9 cellular contexts compared by ENCODE assay signal in genomic region chr6:44312901-44313788, GRCh38. TPM values are rescaled to one million over a fixed set of nuclear protein-coding genes. Genes with fewer than 3 reads are reported as not detected.
A peak's percentile ranks its signal among the peaks of the same experiment; 100 is the strongest.
DNase-seq lines count a peak whose midpoint lies in the region; ATAC-seq, FAIRE-seq and TF ChIP-seq lines count a peak whose summit lies in the region.
"Had no signal": no experiment of that assay in that cellular context is flagged by ENCODE, and none has a peak within 500 bp of the region (broad histone marks: within the 10 kb centered on the region; RNA-seq: fewer than 3 reads in every experiment).

TSS of gene AARS2 (minus strand) at chr6:44313347. CDS start at chr6:44313323, 24 bp downstream.

- H3K9me3 ChIP-seq in kidney (ENCODE audit: control insufficient read depth in 1 of 2, low read length in 2 of 2) = no peaks in the 10 kb centered on the region

- H3K9ac ChIP-seq in kidney (ENCODE audit: low read length in 2 of 2) = peak within 1 kb of the TSS; percentile 86 to 88

- ATAC-seq in GM19023 (IDR thresholded peaks at IDR 0.05; ENCODE audit: unreplicated experiment) = peak; percentile 94
- ATAC-seq in HG03280 (IDR thresholded peaks at IDR 0.05; ENCODE audit: unreplicated experiment) = peak; percentile 88
- ATAC-seq in activated CD4-positive, CD25-positive, alpha-beta regulatory T cell treated with anti-CD3 and anti-CD28 coated beads, Interleukin-2, amount 50 U/mL, for 24 hours = peak; percentile 96 to 97

- peak; percentile 79 for TF ChIP-seq CTCF in kidney (IDR thresholded peaks at IDR 0.05; ENCODE audit: borderline replicate concordance, extremely low read depth, insufficient read depth)

- peak within 1 kb of the TSS; percentile 72 to 91 for H3K4me3 ChIP-seq in kidney (ENCODE audit: low read length in 2 of 2)

- intact Hi-C loops in kidney (cut with DNase I) = no loop called here

- peaks cover 9 to 30% of the 10 kb centered on the region in 2 donors for H3K36me3 ChIP-seq in kidney (ENCODE audit: control insufficient read depth in 1 of 2, insufficient read depth in 2 of 2, low read length in 2 of 2)

- peak; percentile 86 for DNase-seq in Ammon's horn (ENCODE audit: low spot score)
- peak; percentile 80 for DNase-seq in NCI-H345 treated with DMSO at 0.1 percent for 48 hours (lab: John Stamatoyannopoulos, UW; ENCODE audit: unreplicated experiment)
- DNase-seq in cerebellar cortex (ENCODE audit: low spot score) = peak; percentile 86
- peak; percentile 93 for DNase-seq in kidney
- DNase-seq in stimulated activated CD4-positive, alpha-beta T cell treated with anti-CD3 and anti-CD28 coated beads, Interleukin-15, amount 100 ng/mL, for 1 hour (ENCODE audit: low read depth in 1 of 2, low spot score in 1 of 2) = peak; percentile 87 to 93

- H3K4me1 ChIP-seq in kidney (ENCODE audit: control insufficient read depth in 1 of 2, insufficient read depth in 1 of 2, low read depth in 1 of 2, low read length in 2 of 2) = peaks cover 0 to 6% of the 10 kb centered on the region in 2 donors

- peak within 1 kb of the TSS in 1 of 2 donors; percentile 38 for H3K27ac ChIP-seq in kidney (ENCODE audit: low read depth in 2 of 2, low read length in 2 of 2)

- no peak for FAIRE-seq in kidney (lab: Jason Lieb, UNC)
- FAIRE-seq: islet of Langerhans had no signal

RNA-seq across cellular contexts. Expression of gene AARS2, which starts in this region (rescaled TPM):
- 12.6 TPM for total RNA-seq in kidney
- polyA plus RNA-seq in kidney (ENCODE audit: insufficient read depth, low read depth, low replicate concordance) = 5.4 TPM
